10 cellular contexts compared by ENCODE assay signal in genomic region chr12:122851820-122852219, GRCh38. TPM values are rescaled to one million over a fixed set of nuclear protein-coding genes. Genes with fewer than 3 reads are reported as not detected.
A peak's percentile ranks its signal among the peaks of the same experiment; 100 is the strongest.
DNase-seq lines count a peak whose midpoint lies in the region; ATAC-seq and TF ChIP-seq lines count a peak whose summit lies in the region.
"Had no signal": no experiment of that assay in that cellular context is flagged by ENCODE, and none has a peak within 500 bp of the region (broad histone marks: within the 10 kb centered on the region; RNA-seq: fewer than 3 reads in every experiment).

No MANE protein-coding gene starts in this region.

- H3K4me1 Mint-ChIP-seq in CD14-positive monocyte: no peaks in the 10 kb centered on the region

- peak overlapping the region; percentile 17; the same call in 1 of the 2 replicates for H2AFZ ChIP-seq in SK-N-SH (ENCODE audit: low read depth)
- no peak overlapping the region for H2AFZ ChIP-seq in fibroblast of lung (ENCODE audit: low read length)

- WGBS in SK-N-SH (ENCODE audit: low lambda C conversion rate): 16% methylated on average over 5 of the region's 5 CpGs

- H3F3A ChIP-seq in SK-N-SH (replicated peaks; ENCODE audit: insufficient read depth): peaks cover 9% of the 10 kb centered on the region

- ATAC-seq in GM18858 (IDR thresholded peaks at IDR 0.05; ENCODE audit: unreplicated experiment) (no peak), GM19328 (IDR thresholded peaks at IDR 0.05; ENCODE audit: unreplicated experiment) (no peak), GM19463 (IDR thresholded peaks at IDR 0.05; ENCODE audit: unreplicated experiment) (no peak)
- ATAC-seq: K562 had no signal

- TF ChIP-seq CTCF in CD14-positive monocyte (IDR thresholded peaks at IDR 0.05) (no peak), SK-N-SH (IDR thresholded peaks at IDR 0.05) (no peak), fibroblast of lung (conservative IDR thresholded peaks at IDR 0.05 in 1 of 2, IDR thresholded peaks at IDR 0.05 in 1 of 2; ENCODE audit: low read depth in 1 of 2, low read length in 2 of 2) (no peak)

- H3K79me2 ChIP-seq in SK-N-SH (ENCODE audit: insufficient read depth) (no peaks in the 10 kb centered on the region), fibroblast of lung (ENCODE audit: control insufficient read depth, insufficient read depth, low read length) (no peaks in the 10 kb centered on the region)

- H3K27me3 Mint-ChIP-seq in CD14-positive monocyte (ENCODE audit: low read depth in 3 of 3): peaks cover 0 to 7% (median under 1%) of the 10 kb centered on the region in 3 donors
- H3K27me3 Mint-ChIP-seq: activated naive CD8-positive, alpha-beta T cell had no signal

- no peak overlapping the region for H3K27ac Mint-ChIP-seq in CD14-positive monocyte
- H3K27ac Mint-ChIP-seq: activated naive CD8-positive, alpha-beta T cell had no signal

- no peaks in the 10 kb centered on the region for H4K20me1 ChIP-seq in SK-N-SH (ENCODE audit: insufficient read depth)
- H4K20me1 ChIP-seq in fibroblast of lung (ENCODE audit: control insufficient read depth, extremely low read depth, insufficient read depth, low read length): no peaks in the 10 kb centered on the region

- CTCF ChIA-PET in SK-N-SH (lab: Yijun Ruan, JAX): interaction anchor here (0.7 to 5.2 kb wide), 4 partner anchors 31 to 101 kb away, joined by 3 to 37 read pairs (median 3); no protein-coding TSS in a partner anchor

- H3K9me3 ChIP-seq in SK-N-SH (no peaks in the 10 kb centered on the region), fibroblast of lung (ENCODE audit: control insufficient read depth, insufficient read depth, low read depth, low read length) (no peaks in the 10 kb centered on the region)

- no peaks in the 10 kb centered on the region for H3K9me3 Mint-ChIP-seq in CD14-positive monocyte

- no peaks in the 10 kb centered on the region for H3K36me3 Mint-ChIP-seq in CD14-positive monocyte
- H3K36me3 Mint-ChIP-seq: activated naive CD8-positive, alpha-beta T cell had no signal

- TF ChIP-seq RAD21 in SK-N-SH (IDR thresholded peaks at IDR 0.05; ENCODE audit: low read length): no peak

- peaks cover 10 to 30% of the 10 kb centered on the region in 2 experiments; a peak in 2 of 4 replicates for H3K4me1 ChIP-seq in SK-N-SH (ENCODE audit: control insufficient read depth in 1 of 2, insufficient read depth in 2 of 2, low read depth in 1 of 2, low read length in 1 of 2)
- peaks cover 9% of the 10 kb centered on the region for H3K4me1 ChIP-seq in fibroblast of lung (ENCODE audit: control insufficient read depth, extremely low read depth, insufficient read depth, low read length)

- TF ChIP-seq EP300 in SK-N-SH (IDR thresholded peaks at IDR 0.05; ENCODE audit: borderline replicate concordance in 1 of 2, low read depth in 1 of 2, low read length in 1 of 2): no peak

- peak overlapping the region; percentile 29; the same call in 1 of the 2 replicates for H3K4me2 ChIP-seq in SK-N-SH
- H3K4me2 ChIP-seq in fibroblast of lung (ENCODE audit: extremely low read depth, insufficient read depth, low read length): no peak overlapping the region

- intact Hi-C loops in CD14-positive monocyte (cut with micrococcal nuclease): no loop called here

- POLR2A ChIA-PET in SK-N-SH (lab: Yijun Ruan, JAX): no interaction called here

- no peak overlapping the region for H3K4me3 ChIP-seq in SK-N-SH (ENCODE audit: low read depth in 2 of 2, low read length in 1 of 2)
- H3K4me3 ChIP-seq in fibroblast of lung (replicated peaks in 1 of 4; ENCODE audit: control extremely low read depth in 1 of 4, insufficient read depth in 1 of 4, low read depth in 3 of 4, low read length in 4 of 4): no peak overlapping the region
- H3K4me3 ChIP-seq: K562 had no signal

- H3K4me3 Mint-ChIP-seq in CD14-positive monocyte: no peak overlapping the region
- H3K4me3 Mint-ChIP-seq: activated naive CD8-positive, alpha-beta T cell had no signal

- no peaks in the 10 kb centered on the region for H3K36me3 ChIP-seq in SK-N-SH (replicated peaks in 1 of 2; ENCODE audit: control insufficient read depth in 1 of 2, insufficient read depth in 2 of 2, low read length in 1 of 2)
- H3K36me3 ChIP-seq in fibroblast of lung (ENCODE audit: control insufficient read depth, insufficient read depth, low read length): peaks cover 4% of the 10 kb centered on the region

- H3K9ac ChIP-seq in SK-N-SH (no peak overlapping the region), fibroblast of lung (ENCODE audit: insufficient read depth, low read length) (no peak overlapping the region)

- H3K9me2 ChIP-seq in SK-N-SH: no peaks in the 10 kb centered on the region

- DNase-seq in CD14-positive monocyte (ENCODE audit: low spot score) (peak; percentile 34), SK-N-SH (peak; percentile 20), fibroblast of lung (ENCODE audit: low read depth in 2 of 2) (peak; percentile 89 to 92), renal cortical epithelial cell (ENCODE audit: low read depth) (peak; percentile 92), COR-L47 (lab: John Stamatoyannopoulos, UW) (no peak)

- H3K27me3 ChIP-seq in SK-N-SH (ENCODE audit: insufficient read depth) (no peaks in the 10 kb centered on the region), fibroblast of lung (ENCODE audit: control insufficient read depth, insufficient read depth, low read length) (no peaks in the 10 kb centered on the region)

- peak overlapping the region; percentile 58; a peak in 3 of 4 replicates for H3K27ac ChIP-seq in SK-N-SH (ENCODE audit: low read depth in 2 of 2, low read length in 1 of 2)
- no peak overlapping the region for H3K27ac ChIP-seq in fibroblast of lung (ENCODE audit: insufficient read depth, low read length)

TF ChIP-seq in SK-N-SH, 30 proteins besides CTCF, POLR2A, EP300 and RAD21:
- 0 out of 2 replicates have a peak, but pooled peaks have one; percentile 32 for TF ChIP-seq GABPA (IDR thresholded peaks at IDR 0.05; ENCODE audit: low read depth)
- TF ChIP-seq TCF12 (IDR thresholded peaks at IDR 0.05): peak; percentile 38; the same call in 1 of the 2 replicates
- TF ChIP-seq FOXJ3 (CRISPR knock-in tag; IDR thresholded peaks at IDR 0.05): no peak
- peak; percentile 51; the same call in 1 of the 2 replicates for TF ChIP-seq YY1 (IDR thresholded peaks at IDR 0.05; ENCODE audit: low read depth)
- peak; percentile 47 for TF ChIP-seq PBX3 (IDR thresholded peaks at IDR 0.05)
- no peak for TF ChIP-seq IRF3 (IDR thresholded peaks at IDR 0.05; ENCODE audit: low read depth, low read length)
- peak; percentile 56; the same call in 1 of the 2 replicates for TF ChIP-seq FOSL2 (IDR thresholded peaks at IDR 0.05; ENCODE audit: borderline replicate concordance, low read depth)

RNA-seq across cellular contexts. Expression of gene HIP1R, which starts 16.6 kb away (rescaled TPM):
- under 1 TPM in 1 of 2 donors, not detected in 1; 0.09 TPM for polyA plus RNA-seq in CD14-positive monocyte
- 20.6 and 21.1 TPM in 2 replicates for polyA plus RNA-seq in SK-N-SH (2012; rRNA removed)
- polyA plus RNA-seq in SK-N-SH (2012; cell fraction: cytosol; rRNA removed): 5.6 and 8.7 TPM in 2 replicates
- 122 and 128 TPM in 2 replicates for polyA plus RNA-seq in SK-N-SH (2012; cell fraction: nucleus; rRNA removed)
- 10.0 and 21.3 TPM in 2 replicates for total RNA-seq in fibroblast of lung
- 3.4 and 5.5 TPM in 2 replicates for polyA plus RNA-seq in fibroblast of lung
- 4.4 and 7.7 TPM in 2 replicates for polyA plus RNA-seq in fibroblast of lung (2012)
- polyA minus RNA-seq in fibroblast of lung (ENCODE audit: low replicate concordance): 50.0 and 59.5 TPM in 2 replicates
- total RNA-seq in renal cortical epithelial cell: 90.6 and 93.9 TPM in 2 replicates

RNA-seq across cellular contexts. Expression of gene VPS37B, which starts 44.1 kb away (rescaled TPM):
- polyA plus RNA-seq in CD14-positive monocyte: 10 to 100 TPM; 12.3 to 16.4 TPM
- 20.9 and 41.1 TPM in 2 replicates for polyA plus RNA-seq in SK-N-SH (2012; rRNA removed)
- polyA plus RNA-seq in SK-N-SH (2012; cell fraction: cytosol; rRNA removed): 28.4 and 30.0 TPM in 2 replicates
- 28.8 and 35.8 TPM in 2 replicates for polyA plus RNA-seq in SK-N-SH (2012; cell fraction: nucleus; rRNA removed)
- 7.7 and 10.7 TPM in 2 replicates for total RNA-seq in fibroblast of lung
- 25.6 and 34.4 TPM in 2 replicates for polyA plus RNA-seq in fibroblast of lung
- polyA plus RNA-seq in fibroblast of lung (2012): 18.7 and 22.9 TPM in 2 replicates
- polyA minus RNA-seq in fibroblast of lung (ENCODE audit: low replicate concordance): 12.8 and 15.1 TPM in 2 replicates
- total RNA-seq in renal cortical epithelial cell: 14.1 and 25.8 TPM in 2 replicates
